1 cellular context compared by ENCODE assay signal in genomic region chrX:72048515-72049455, GRCh38.
TF ChIP-seq lines count a peak whose summit lies in the region.

No MANE protein-coding gene starts in this region.

TF ChIP-seq in HepG2, 621 proteins besides CTCF, POLR2A, EP300 and RAD21 (continued from another document):
- TF ChIP-seq ZBTB44 (CRISPR knock-in tag; IDR thresholded peaks at IDR 0.05) = no peak
- TF ChIP-seq AHR (CRISPR knock-in tag; IDR thresholded peaks at IDR 0.05) = no peak
- TF ChIP-seq FLYWCH1 (CRISPR knock-in tag; IDR thresholded peaks at IDR 0.05) = no peak
- TF ChIP-seq CHD4 (IDR thresholded peaks at IDR 0.05; ENCODE audit: borderline replicate concordance, low read length) = no peak
- TF ChIP-seq, protein P1, sequence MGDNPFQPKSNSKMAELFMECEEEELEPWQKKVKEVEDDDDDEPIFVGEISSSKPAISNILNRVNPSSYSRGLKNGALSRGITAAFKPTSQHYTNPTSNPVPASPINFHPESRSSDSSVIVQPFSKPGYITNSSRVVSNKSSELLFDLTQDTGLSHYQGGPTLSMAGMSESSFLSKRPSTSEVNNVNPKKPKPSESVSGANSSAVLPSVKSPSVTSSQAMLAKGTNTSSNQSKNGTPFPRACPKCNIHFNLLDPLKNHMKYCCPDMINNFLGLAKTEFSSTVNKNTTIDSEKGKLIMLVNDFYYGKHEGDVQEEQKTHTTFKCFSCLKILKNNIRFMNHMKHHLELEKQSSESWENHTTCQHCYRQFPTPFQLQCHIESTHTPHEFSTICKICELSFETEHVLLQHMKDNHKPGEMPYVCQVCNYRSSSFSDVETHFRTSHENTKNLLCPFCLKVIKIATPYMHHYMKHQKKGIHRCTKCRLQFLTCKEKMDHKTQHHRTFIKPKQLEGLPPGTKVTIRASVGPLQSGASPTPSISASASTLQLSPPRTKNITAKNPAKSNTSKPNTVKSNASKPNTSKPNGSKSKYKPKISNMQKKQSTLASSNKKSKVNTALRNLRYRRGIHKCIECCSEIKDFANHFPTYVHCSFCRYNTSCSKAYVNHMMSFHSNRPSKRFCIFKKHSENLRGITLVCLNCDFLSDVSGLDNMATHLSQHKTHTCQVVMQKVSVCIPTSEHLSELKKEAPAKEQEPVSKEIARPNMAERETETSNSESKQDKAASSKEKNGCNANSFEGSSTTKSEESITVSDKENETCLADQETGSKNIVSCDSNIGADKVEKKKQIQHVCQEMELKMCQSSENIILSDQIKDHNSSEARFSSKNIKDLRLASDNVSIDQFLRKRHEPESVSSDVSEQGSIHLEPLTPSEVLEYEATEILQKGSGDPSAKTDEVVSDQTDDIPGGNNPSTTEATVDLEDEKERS (CRISPR knock-in tag; IDR thresholded peaks at IDR 0.05) = no peak
- TF ChIP-seq ZBTB43 (CRISPR knock-in tag; conservative IDR thresholded peaks at IDR 0.05) = no peak
- no peak for TF ChIP-seq CCDC6 (CRISPR knock-in tag; IDR thresholded peaks at IDR 0.05)
- TF ChIP-seq ZNF598 (CRISPR knock-in tag; IDR thresholded peaks at IDR 0.05; ENCODE audit: borderline replicate concordance) = no peak
- no peak for TF ChIP-seq EEA1 (CRISPR knock-in tag; IDR thresholded peaks at IDR 0.05; ENCODE audit: borderline replicate concordance)
- TF ChIP-seq HOXA9 (CRISPR knock-in tag; IDR thresholded peaks at IDR 0.05; ENCODE audit: borderline replicate concordance) = no peak
- TF ChIP-seq ZNF850 (CRISPR knock-in tag; conservative IDR thresholded peaks at IDR 0.05) = no peak
- TF ChIP-seq HMG20A (CRISPR knock-in tag; IDR thresholded peaks at IDR 0.05; ENCODE audit: borderline replicate concordance) = no peak
- TF ChIP-seq KMT2B (CRISPR knock-in tag; IDR thresholded peaks at IDR 0.05) = no peak
- TF ChIP-seq ATF2 (CRISPR knock-in tag; IDR thresholded peaks at IDR 0.05) = no peak
- TF ChIP-seq MYNN (CRISPR knock-in tag; IDR thresholded peaks at IDR 0.05; ENCODE audit: low read depth) = no peak
